Comparison of ENCODE assay signal across 22 cellular contexts in genomic region chr2:74756356-74756890, GRCh38.
DNase-seq lines count a peak whose midpoint lies in the region; ATAC-seq and TF ChIP-seq lines count a peak whose summit lies in the region.
"Had no signal": no experiment of that assay in that cellular context is flagged by ENCODE, and none has a peak within 500 bp of the region (broad histone marks: within the 10 kb centered on the region; RNA-seq: fewer than 3 reads in every experiment).

No MANE protein-coding gene starts in this region.

- DNase-seq in DMS 273 (lab: John Stamatoyannopoulos, UW; ENCODE audit: unreplicated experiment) (peak; percentile 9), DMS 273 treated with DMSO at 0.1 percent for 48 hours (lab: John Stamatoyannopoulos, UW) (no peak), HL-60 (ENCODE audit: low read depth in 1 of 2, low spot score in 1 of 2) (peak in 1 of 2 experiments; percentile 16), OCI-M1 (lab: John Stamatoyannopoulos, UW) (peak; percentile 16), nucleus accumbens (lab: John Stamatoyannopoulos, UW) (no peak), ureter (ENCODE audit: low spot score) (no peak)
- DNase-seq: activated CD4-positive, alpha-beta T cell treated with anti-CD3 and anti-CD28 coated beads, Interleukin-2, amount 10 ng/mL, durations not matched to agents 7 days and 5 days; activated T-cell treated with anti-CD3 and anti-CD28 coated beads, Interleukin-2, amount 50 U/mL, for 1 hour; CD4-positive, CD25-positive, alpha-beta regulatory T cell; esophagus squamous epithelium; KG1; kidney glomerular epithelial cell; NCI-H1694 treated with DMSO at 0.1 percent for 48 hours; NCI-H524 treated with DMSO at 0.1 percent for 48 hours; posterior cingulate gyrus had no signal

- peak; percentile 63 for ATAC-seq in stimulated activated memory B cell treated with anti-CD40 and anti-IgM and Interleukin-4, amounts not matched to agents 10 μg/mL and 1 μg/mL and 100 μg/mL, for 72 hours
- no peak for ATAC-seq in HG02759 (IDR thresholded peaks at IDR 0.05; ENCODE audit: unreplicated experiment)
- ATAC-seq: activated naive CD4-positive, alpha-beta T cell treated with anti-CD3 and anti-CD28 coated beads, Interleukin-2, amount 50 U/mL, for 72 hours; GM23338 had no signal

- H3K27me3 ChIP-seq in HL-60 (ENCODE audit: insufficient read depth, poor library complexity, severe bottlenecking), result no peaks in the 10 kb centered on the region
- H3K27me3 ChIP-seq: breast epithelium, esophagus squamous epithelium had no signal

- TF ChIP-seq CTCF in HL-60 (IDR thresholded peaks at IDR 0.05; ENCODE audit: insufficient read depth, low read length), result no peak

- peaks cover 10% of the 10 kb centered on the region for H3K4me1 Mint-ChIP-seq in stimulated activated memory B cell treated with anti-CD40 and anti-IgM and Interleukin-4, amounts not matched to agents 10 μg/mL and 1 μg/mL and 100 μg/mL, for 72 hours
- H3K4me1 Mint-ChIP-seq: activated CD4-positive, alpha-beta T cell treated with anti-CD3 and anti-CD28 coated beads, Interleukin-2, amount 10 ng/mL, durations not matched to agents 7 days and 5 days; GM23338 had no signal

- no peaks in the 10 kb centered on the region for H3K27me3 Mint-ChIP-seq in stimulated activated memory B cell treated with anti-CD40 and anti-IgM and Interleukin-4, amounts not matched to agents 10 μg/mL and 1 μg/mL and 100 μg/mL, for 72 hours

- H3K27ac ChIP-seq in HL-60 (replicated peaks), result peak overlapping the region; percentile 45
- H3K27ac ChIP-seq: 22Rv1, breast epithelium, esophagus squamous epithelium had no signal

- H3K27ac Mint-ChIP-seq in stimulated activated memory B cell treated with anti-CD40 and anti-IgM and Interleukin-4, amounts not matched to agents 10 μg/mL and 1 μg/mL and 100 μg/mL, for 72 hours, result no peak overlapping the region
- H3K27ac Mint-ChIP-seq: activated CD4-positive, alpha-beta T cell treated with anti-CD3 and anti-CD28 coated beads, Interleukin-2, amount 10 ng/mL, durations not matched to agents 7 days and 5 days; activated naive CD4-positive, alpha-beta T cell treated with anti-CD3 and anti-CD28 coated beads, Interleukin-2, amount 50 U/mL, for 72 hours; CD4-positive, CD25-positive, alpha-beta regulatory T cell; GM23338; T-helper 1 cell treated with Interleukin-12 subunit alpha and Interleukin-12 subunit beta and Interleukin-4 antibody, amounts not matched to agents 30 μg/mL and 1 μg/mL, for 36 hours had no signal

- H3K4me3 Mint-ChIP-seq in stimulated activated memory B cell treated with anti-CD40 and anti-IgM and Interleukin-4, amounts not matched to agents 10 μg/mL and 1 μg/mL and 100 μg/mL, for 72 hours, result no peak overlapping the region
- H3K4me3 Mint-ChIP-seq: activated CD4-positive, alpha-beta T cell treated with anti-CD3 and anti-CD28 coated beads, Interleukin-2, amount 10 ng/mL, durations not matched to agents 7 days and 5 days; CD4-positive, CD25-positive, alpha-beta regulatory T cell; GM23338; T-helper 1 cell treated with Interleukin-12 subunit alpha and Interleukin-12 subunit beta and Interleukin-4 antibody, amounts not matched to agents 30 μg/mL and 1 μg/mL, for 36 hours had no signal

- H3K36me3 Mint-ChIP-seq in stimulated activated memory B cell treated with anti-CD40 and anti-IgM and Interleukin-4, amounts not matched to agents 10 μg/mL and 1 μg/mL and 100 μg/mL, for 72 hours, result peaks cover 6% of the 10 kb centered on the region

- peaks cover 9% of the 10 kb centered on the region for H3K9me3 Mint-ChIP-seq in stimulated activated memory B cell treated with anti-CD40 and anti-IgM and Interleukin-4, amounts not matched to agents 10 μg/mL and 1 μg/mL and 100 μg/mL, for 72 hours

- H3K4me3 ChIP-seq in HL-60 (replicated peaks; ENCODE audit: insufficient read depth, low read length), result no peak overlapping the region
- H3K4me3 ChIP-seq: breast epithelium, esophagus squamous epithelium, GM23338 had no signal

Comparison
In these comparisons a context has a peak if more than half of its experiments do, and no peak if none do; other contexts are left out.
1. DNase-seq: peak in DMS 273 (single experiment) and OCI-M1 (single experiment); none in DMS 273 treated with DMSO at 0.1 percent for 48 hours (single experiment), nucleus accumbens (0 of 56) and ureter (single experiment).